In the genomic region with DNA sequence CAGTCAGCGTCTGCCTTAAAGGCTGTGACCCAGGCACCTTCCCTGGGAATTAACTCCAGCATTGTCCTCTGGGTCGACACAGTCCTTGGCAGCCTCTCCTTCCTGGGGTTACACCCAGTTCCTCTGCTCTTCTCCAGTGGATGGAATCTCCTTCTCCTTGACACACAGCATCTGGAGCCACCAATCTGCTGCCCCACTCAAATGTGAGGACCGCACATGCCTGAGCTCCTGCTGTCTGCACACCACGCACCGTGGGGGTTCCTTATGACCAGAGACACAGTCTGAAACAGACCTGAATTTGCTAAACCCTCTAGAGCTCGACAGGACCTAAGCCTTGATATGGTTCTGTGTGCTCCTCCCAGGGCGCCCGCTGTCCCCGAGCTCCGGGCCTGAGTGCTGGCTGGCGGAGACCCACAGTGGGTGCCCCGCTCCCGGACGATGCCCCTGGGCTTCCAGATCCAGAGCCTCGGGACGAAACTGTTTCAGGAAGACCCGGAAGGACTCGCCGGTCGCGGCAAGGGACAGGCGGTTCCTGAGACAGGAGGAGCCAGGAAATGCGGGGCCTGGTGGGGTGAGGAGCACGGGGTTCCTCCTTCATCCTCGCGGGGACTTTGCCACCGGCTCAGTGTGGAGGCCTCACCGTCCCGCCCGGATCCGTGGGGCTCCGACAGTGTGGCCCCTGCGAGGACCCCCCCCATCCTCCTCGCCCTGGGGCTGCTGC, we compare ENCODE assay signal across 8 cellular contexts. TPM values are rescaled to one million over a fixed set of nuclear protein-coding genes. Genes with fewer than 3 reads are reported as not detected.
A peak's percentile ranks its signal among the peaks of the same experiment; 100 is the strongest.
DNase-seq lines count a peak whose midpoint lies in the region; ATAC-seq and TF ChIP-seq lines count a peak whose summit lies in the region.

No MANE protein-coding gene starts in this region.

- H3K4me3 Mint-ChIP-seq in activated CD4-positive, alpha-beta memory T cell treated with anti-CD3 and anti-CD28 coated beads for 36 hours: peak overlapping the region; percentile 24

- WGBS in right cardiac atrium: 9% methylated on average over 34 of the region's 34 CpGs

- H3K4me2 ChIP-seq in skeletal muscle satellite cell (ENCODE audit: low read length): peak overlapping the region; percentile 95

- no peaks in the 10 kb centered on the region for H3K36me3 Mint-ChIP-seq in activated CD4-positive, alpha-beta memory T cell treated with anti-CD3 and anti-CD28 coated beads for 36 hours

- peak overlapping the region; percentile 38 for H3K4me3 ChIP-seq in HEK293 (ENCODE audit: low read depth, low read length)
- H3K4me3 ChIP-seq in right cardiac atrium (ENCODE audit: low read length): peak overlapping the region; percentile 45
- peak overlapping the region; percentile 73 for H3K4me3 ChIP-seq in skeletal muscle satellite cell (ENCODE audit: low read length)

- POLR2A ChIA-PET in HEK293 (lab: Yijun Ruan, JAX): interaction anchor here (1.2 kb wide), 1 partner anchor 144 kb away, joined by 3 read pairs; the partner anchor contains the start of gene ULBP3
- POLR2A ChIA-PET in activated CD4-positive, alpha-beta memory T cell treated with anti-CD3 and anti-CD28 coated beads for 36 hours (lab: Charles Lee): no interaction called here

- H3K27me3 ChIP-seq in right cardiac atrium (ENCODE audit: control insufficient read depth, insufficient read depth) (no peaks in the 10 kb centered on the region), skeletal muscle satellite cell (ENCODE audit: control insufficient read depth, insufficient read depth, low read length) (peaks cover 25% of the 10 kb centered on the region)

- no peak for DNase-seq in activated CD4-positive, alpha-beta memory T cell treated with anti-CD3 and anti-CD28 coated beads for 36 hours
- DNase-seq in right cardiac atrium (peak; percentile 48 to 81 (median 70)), HPDE6-E6E7 (ENCODE audit: extremely low spot score) (no peak), cerebellar cortex (ENCODE audit: low spot score) (no peak)
- DNase-seq in activated naive CD4-positive, alpha-beta T cell treated with anti-CD3 and anti-CD28 coated beads, Interleukin-2, amount 50 U/mL, for 16 hours: no peak

- CTCF ChIA-PET in HEK293 (lab: Yijun Ruan, JAX): interaction anchor here (0.6 to 2.5 kb wide), 7 partner anchors 54 to 92 kb away, joined by 3 to 45 read pairs (median 4); no protein-coding TSS in a partner anchor
- CTCF ChIA-PET in activated CD4-positive, alpha-beta memory T cell treated with anti-CD3 and anti-CD28 coated beads for 36 hours (lab: Charles Lee): interaction anchor here (0.6 to 2.5 kb wide), 6 partner anchors 59 to 470 kb away, joined by 3 to 30 read pairs (median 4); no protein-coding TSS in a partner anchor

- no peak for TF ChIP-seq CTCF in HEK293 (tag by site-specific recombination; IDR thresholded peaks at IDR 0.05)

- H3K9me3 ChIP-seq in HEK293 (ENCODE audit: control insufficient read depth, insufficient read depth, low read depth, low read length) (no peaks in the 10 kb centered on the region), right cardiac atrium (ENCODE audit: control insufficient read depth, low read length) (no peaks in the 10 kb centered on the region), skeletal muscle satellite cell (replicated peaks; ENCODE audit: low read length) (no peaks in the 10 kb centered on the region)

- H3K27ac Mint-ChIP-seq in activated CD4-positive, alpha-beta memory T cell treated with anti-CD3 and anti-CD28 coated beads for 36 hours: no peak overlapping the region

- peaks cover 83% of the 10 kb centered on the region for H3K27me3 Mint-ChIP-seq in activated CD4-positive, alpha-beta memory T cell treated with anti-CD3 and anti-CD28 coated beads for 36 hours

- H3K4me1 Mint-ChIP-seq in activated CD4-positive, alpha-beta memory T cell treated with anti-CD3 and anti-CD28 coated beads for 36 hours (ENCODE audit: low read depth): peaks cover 26% of the 10 kb centered on the region

- H3K9me3 Mint-ChIP-seq in activated CD4-positive, alpha-beta memory T cell treated with anti-CD3 and anti-CD28 coated beads for 36 hours: no peaks in the 10 kb centered on the region

- peak overlapping the region; percentile 81 for H3K9ac ChIP-seq in skeletal muscle satellite cell (ENCODE audit: low read depth, low read length)

- peak; percentile 42 to 58 for ATAC-seq in right cardiac atrium
- ATAC-seq in HG02870 (IDR thresholded peaks at IDR 0.05; ENCODE audit: unreplicated experiment): no peak

- H3K36me3 ChIP-seq in HEK293 (ENCODE audit: control insufficient read depth in 2 of 2, insufficient read depth in 1 of 2, low read length in 2 of 2): no peaks in the 10 kb centered on the region
- no peaks in the 10 kb centered on the region for H3K36me3 ChIP-seq in skeletal muscle satellite cell (ENCODE audit: insufficient read depth, low read length)

- H3K27ac ChIP-seq in HEK293 (ENCODE audit: extremely low read depth, low read depth, low read length): no peak overlapping the region
- peak overlapping the region; percentile 6 for H3K27ac ChIP-seq in right cardiac atrium (ENCODE audit: low read length)

- intact Hi-C loops in activated CD4-positive, alpha-beta memory T cell treated with anti-CD3 and anti-CD28 coated beads for 36 hours (cut with micrococcal nuclease): loop anchor here (5.0 kb wide), 1 partner anchor 358 kb away; the partner anchor contains the start of gene GINM1
- intact Hi-C loops in right cardiac atrium (cut with DNase I): loop anchor here in 1 of 4 donors (10.0 kb wide), 1 partner anchor 201 kb away; no protein-coding TSS in a partner anchor

- H3K4me1 ChIP-seq in HEK293 (ENCODE audit: control insufficient read depth, insufficient read depth, low read length) (no peaks in the 10 kb centered on the region), right cardiac atrium (ENCODE audit: control insufficient read depth, insufficient read depth, low read length) (no peaks in the 10 kb centered on the region), skeletal muscle satellite cell (ENCODE audit: control insufficient read depth, insufficient read depth, low read length) (peaks cover 16% of the 10 kb centered on the region)

TF ChIP-seq in HEK293, 187 proteins besides CTCF, POLR2A, EP300 and RAD21 (continues in another document):
- TF ChIP-seq ZNF645 (tag by site-specific recombination; IDR thresholded peaks at IDR 0.05): no peak
- TF ChIP-seq ZNF600 (tag by site-specific recombination; IDR thresholded peaks at IDR 0.05): no peak
- TF ChIP-seq SP2 (tag by site-specific recombination; IDR thresholded peaks at IDR 0.05): no peak
- TF ChIP-seq ZNF747 (tag by site-specific recombination; IDR thresholded peaks at IDR 0.05): no peak
- TF ChIP-seq, protein P1, sequence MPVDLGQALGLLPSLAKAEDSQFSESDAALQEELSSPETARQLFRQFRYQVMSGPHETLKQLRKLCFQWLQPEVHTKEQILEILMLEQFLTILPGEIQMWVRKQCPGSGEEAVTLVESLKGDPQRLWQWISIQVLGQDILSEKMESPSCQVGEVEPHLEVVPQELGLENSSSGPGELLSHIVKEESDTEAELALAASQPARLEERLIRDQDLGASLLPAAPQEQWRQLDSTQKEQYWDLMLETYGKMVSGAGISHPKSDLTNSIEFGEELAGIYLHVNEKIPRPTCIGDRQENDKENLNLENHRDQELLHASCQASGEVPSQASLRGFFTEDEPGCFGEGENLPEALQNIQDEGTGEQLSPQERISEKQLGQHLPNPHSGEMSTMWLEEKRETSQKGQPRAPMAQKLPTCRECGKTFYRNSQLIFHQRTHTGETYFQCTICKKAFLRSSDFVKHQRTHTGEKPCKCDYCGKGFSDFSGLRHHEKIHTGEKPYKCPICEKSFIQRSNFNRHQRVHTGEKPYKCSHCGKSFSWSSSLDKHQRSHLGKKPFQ (tag by site-specific recombination; IDR thresholded peaks at IDR 0.05): no peak
- TF ChIP-seq OSR2 (tag by site-specific recombination; IDR thresholded peaks at IDR 0.05): no peak
- TF ChIP-seq BCL11B (tag by site-specific recombination; IDR thresholded peaks at IDR 0.05; ENCODE audit: low read depth): no peak
- TF ChIP-seq ZNF324 (tag by site-specific recombination; IDR thresholded peaks at IDR 0.05): no peak

RNA-seq across cellular contexts. Expression of gene RAET1G, which starts 2.5 kb away (rescaled TPM):
- total RNA-seq in activated CD4-positive, alpha-beta memory T cell treated with anti-CD3 and anti-CD28 coated beads for 36 hours: not detected
- total RNA-seq in right cardiac atrium: under 1 TPM in 1 of 4 donors, not detected in 3; 0.43 TPM
- 0.20 TPM for polyA plus RNA-seq in right cardiac atrium
- total RNA-seq in skeletal muscle satellite cell (2012; rRNA removed): 0.22 and 1.0 TPM in 2 replicates

RNA-seq across cellular contexts. Expression of gene ULBP2, which starts 16.4 kb away (rescaled TPM):
- 1 to 10 TPM in 1 of 2 experiments, under 1 TPM in 1; 0.90 to 1.2 TPM for total RNA-seq in activated CD4-positive, alpha-beta memory T cell treated with anti-CD3 and anti-CD28 coated beads for 36 hours
- 1 to 10 TPM in 3 of 4 donors, under 1 TPM in 1; 0.31 to 1.2 (median 1.1) TPM for total RNA-seq in right cardiac atrium
- 1.1 TPM for polyA plus RNA-seq in right cardiac atrium
- total RNA-seq in skeletal muscle satellite cell (2012; rRNA removed): 2.0 and 6.3 TPM in 2 replicates

RNA-seq across cellular contexts. Expression of gene RAET1E, which starts 27.5 kb away (rescaled TPM):
- total RNA-seq in activated CD4-positive, alpha-beta memory T cell treated with anti-CD3 and anti-CD28 coated beads for 36 hours: not detected
- under 1 TPM; 0.17 to 0.45 (median 0.39) TPM for total RNA-seq in right cardiac atrium
- 0.41 TPM for polyA plus RNA-seq in right cardiac atrium
- 1.1 and 3.5 TPM in 2 replicates for total RNA-seq in skeletal muscle satellite cell (2012; rRNA removed)

RNA-seq across cellular contexts. Expression of gene ULBP1, which starts 38.3 kb away (rescaled TPM):
- 1 to 10 TPM; 1.8 to 2.2 TPM for total RNA-seq in activated CD4-positive, alpha-beta memory T cell treated with anti-CD3 and anti-CD28 coated beads for 36 hours
- total RNA-seq in right cardiac atrium: under 1 TPM in 3 of 4 donors, not detected in 1; 0.20 to 0.22 (median 0.21) TPM
- polyA plus RNA-seq in right cardiac atrium: 0.20 TPM
- total RNA-seq in skeletal muscle satellite cell (2012; rRNA removed): 0.66 and 1.3 TPM in 2 replicates

Comparison
In these comparisons a context has a peak if more than half of its experiments do, and no peak if none do; other contexts are left out.
1. DNase-seq: peak in right cardiac atrium (3 of 3); none in activated CD4-positive, alpha-beta memory T cell treated with anti-CD3 and anti-CD28 coated beads for 36 hours (single experiment), HPDE6-E6E7 (single experiment), activated naive CD4-positive, alpha-beta T cell treated with anti-CD3 and anti-CD28 coated beads, Interleukin-2, amount 50 U/mL, for 16 hours (single experiment) and cerebellar cortex (single experiment).
2. Peak in every context shown above with its lines, with median percentiles within 50 percentile points of each other: H3K4me3 ChIP-seq.